Comparison of ENCODE assay signal across 8 cellular contexts in genomic region chr14:89618821-89619551, GRCh38.
A peak's percentile ranks its signal among the peaks of the same experiment; 100 is the strongest.
DNase-seq lines count a peak whose midpoint lies in the region; ATAC-seq and TF ChIP-seq lines count a peak whose summit lies in the region.

No MANE protein-coding gene starts in this region.

- H3K9me3 ChIP-seq in ectodermal cell (ENCODE audit: control insufficient read depth, low read length) (no peaks in the 10 kb centered on the region), lower lobe of right lung (no peaks in the 10 kb centered on the region)

- H3K27me3 ChIP-seq in ectodermal cell (ENCODE audit: control insufficient read depth, insufficient read depth, low read length, poor library complexity, severe bottlenecking): peaks cover 26% of the 10 kb centered on the region
- no peaks in the 10 kb centered on the region for H3K27me3 ChIP-seq in lower lobe of right lung (ENCODE audit: low read depth)

- H3K4me1 ChIP-seq in ectodermal cell (ENCODE audit: control insufficient read depth, insufficient read depth, low read length): peaks cover 25% of the 10 kb centered on the region
- peaks cover 40% of the 10 kb centered on the region for H3K4me1 ChIP-seq in lower lobe of right lung

- intact Hi-C loops in lower lobe of right lung (cut with DNase I): no loop called here

- ATAC-seq in GM18868 (IDR thresholded peaks at IDR 0.05; ENCODE audit: unreplicated experiment) (peak; percentile 58), HG03066 (IDR thresholded peaks at IDR 0.05; ENCODE audit: low read depth, unreplicated experiment) (peak; percentile 55), lower lobe of right lung (peak; percentile 94 to 95)

- DNase-seq in AG09309 (ENCODE audit: low read depth) (no peak), NCI-H524 (lab: John Stamatoyannopoulos, UW) (peak; percentile 50 to 85), lower lobe of right lung (peak; percentile 81)
- peak; percentile 33 to 40 for DNase-seq in activated CD4-positive, alpha-beta T cell treated with anti-CD3 and anti-CD28 coated beads, Interleukin-2, amount 50 U/mL, for 4 hours
- peak; percentile 26 to 55 (median 40) for DNase-seq in stimulated activated CD4-positive, alpha-beta T cell treated with anti-CD3 and anti-CD28 coated beads, TNF-alpha, amount 100 ng/mL, for 4 hours (ENCODE audit: low read depth in 3 of 3)

- H3K4me3 ChIP-seq in AG09309 (ENCODE audit: control insufficient read depth, low read depth, low read length) (peak overlapping the region; percentile 60), ectodermal cell (ENCODE audit: insufficient read depth, low read depth, low read length) (peak overlapping the region; percentile 72), lower lobe of right lung (peak overlapping the region; percentile 74)

- H3K36me3 ChIP-seq in ectodermal cell (ENCODE audit: control insufficient read depth, insufficient read depth, low read length): no peaks in the 10 kb centered on the region
- H3K36me3 ChIP-seq in lower lobe of right lung: no peaks in the 10 kb centered on the region

- WGBS in ectodermal cell, 2 experiments: 0% methylated on average over 66 of the region's 66 CpGs

- H3K27ac ChIP-seq in ectodermal cell (ENCODE audit: insufficient read depth, low read depth, low read length, poor library complexity, severe bottlenecking) (peak overlapping the region; percentile 8), lower lobe of right lung (peak overlapping the region; percentile 79)

- TF ChIP-seq CTCF in AG09309 (IDR thresholded peaks at IDR 0.05; ENCODE audit: control insufficient read depth, insufficient read depth, low read depth, low read length, missing control alignments): no peak
- no peak for TF ChIP-seq CTCF in lower lobe of right lung (IDR thresholded peaks at IDR 0.05)
